In genomic region chr2:37350034-37350433, GRCh38 we compare ENCODE assay signal across 9 cellular contexts. TPM values are rescaled to one million over a fixed set of nuclear protein-coding genes. Genes with fewer than 3 reads are reported as not detected.
DNase-seq lines count a peak whose midpoint lies in the region; ATAC-seq, FAIRE-seq and TF ChIP-seq lines count a peak whose summit lies in the region.
"Had no signal": no experiment of that assay in that cellular context is flagged by ENCODE, and none has a peak within 500 bp of the region (broad histone marks: within the 10 kb centered on the region; RNA-seq: fewer than 3 reads in every experiment).

No MANE protein-coding gene starts in this region.

- no peak overlapping the region for H3K4me2 ChIP-seq in smooth muscle cell

- H3F3A ChIP-seq in smooth muscle cell (ENCODE audit: low read depth), result no peaks in the 10 kb centered on the region

- H3K9me3 ChIP-seq in lower lobe of right lung (no peaks in the 10 kb centered on the region), smooth muscle cell (replicated peaks; ENCODE audit: low read depth) (no peaks in the 10 kb centered on the region)

- intact Hi-C loops in lower lobe of right lung (cut with DNase I), result no loop called here

- no peak overlapping the region for H3K9ac ChIP-seq in smooth muscle cell (ENCODE audit: low read depth)

- peak; percentile 74 for FAIRE-seq in islet of Langerhans (lab: Jason Lieb, UNC)

- H3K4me1 ChIP-seq in lower lobe of right lung (peaks cover 4% of the 10 kb centered on the region), smooth muscle cell (ENCODE audit: low read depth) (peaks cover 25% of the 10 kb centered on the region)

- ATAC-seq in HG02798 (IDR thresholded peaks at IDR 0.05; ENCODE audit: poor library complexity, unreplicated experiment) (peak; percentile 64), GM18520 (IDR thresholded peaks at IDR 0.05; ENCODE audit: unreplicated experiment) (no peak), lower lobe of right lung (no peak), HG02884 (IDR thresholded peaks at IDR 0.05; ENCODE audit: unreplicated experiment) (no peak)

- WGBS in smooth muscle cell (ENCODE audit: low lambda C conversion rate), result 74% methylated on average over 3 of the region's 3 CpGs

- H3K79me2 ChIP-seq in smooth muscle cell (ENCODE audit: low read depth), result no peaks in the 10 kb centered on the region

- no peaks in the 10 kb centered on the region for H3K27me3 ChIP-seq in lower lobe of right lung (ENCODE audit: low read depth)
- H3K27me3 ChIP-seq in smooth muscle cell (ENCODE audit: low read depth), result no peaks in the 10 kb centered on the region

- DNase-seq in DMS53 (lab: John Stamatoyannopoulos, UW) (peak; percentile 95), NCI-H345 (lab: John Stamatoyannopoulos, UW) (peak; percentile 75), lower lobe of right lung (no peak), smooth muscle cell (lab: John Stamatoyannopoulos, UW; ENCODE audit: unreplicated experiment) (no peak)
- DNase-seq: stimulated activated CD8-positive, alpha-beta memory T cell treated with anti-CD3 and anti-CD28 coated beads, Interleukin-4, amount 100 ng/mL, for 48 hours had no signal

- H2AFZ ChIP-seq in smooth muscle cell (ENCODE audit: low read depth), result no peak overlapping the region

- no peaks in the 10 kb centered on the region for H3K36me3 ChIP-seq in lower lobe of right lung
- H3K36me3 ChIP-seq in smooth muscle cell (ENCODE audit: low read depth), result no peaks in the 10 kb centered on the region

- TF ChIP-seq CTCF in lower lobe of right lung (IDR thresholded peaks at IDR 0.05) (no peak), smooth muscle cell (IDR thresholded peaks at IDR 0.05; ENCODE audit: borderline replicate concordance, insufficient read depth, poor library complexity, severe bottlenecking) (no peak)

- H3K4me3 ChIP-seq in lower lobe of right lung, result no peak overlapping the region
- no peak overlapping the region for H3K4me3 ChIP-seq in smooth muscle cell

- H3K27ac ChIP-seq in lower lobe of right lung (no peak overlapping the region), smooth muscle cell (ENCODE audit: low read depth) (no peak overlapping the region)

- H4K20me1 ChIP-seq in smooth muscle cell (ENCODE audit: low read depth), result no peaks in the 10 kb centered on the region

RNA-seq across cellular contexts. Expression of gene QPCT, which starts 5.6 kb away (rescaled TPM):
- 8.6 TPM for total RNA-seq in lower lobe of right lung
- total RNA-seq in smooth muscle cell, result 0.54 and 0.58 TPM in 2 replicates
- polyA plus RNA-seq in smooth muscle cell, result 0.27 and 2.0 TPM in 2 replicates

RNA-seq across cellular contexts. Expression of gene PRKD3, which starts 25.4 kb away (rescaled TPM):
- 39.3 TPM for total RNA-seq in lower lobe of right lung
- 62.0 and 73.4 TPM in 2 replicates for total RNA-seq in smooth muscle cell
- polyA plus RNA-seq in smooth muscle cell, result 18.5 and 18.8 TPM in 2 replicates

Comparison
In these comparisons a context has a peak if more than half of its experiments do, and no peak if none do; other contexts are left out.
1. DNase-seq: peak in DMS53 (single experiment) and NCI-H345 (single experiment); none in lower lobe of right lung (single experiment) and smooth muscle cell (single experiment).